Comparison of ENCODE assay signal across 1 cellular context in the genomic region with DNA sequence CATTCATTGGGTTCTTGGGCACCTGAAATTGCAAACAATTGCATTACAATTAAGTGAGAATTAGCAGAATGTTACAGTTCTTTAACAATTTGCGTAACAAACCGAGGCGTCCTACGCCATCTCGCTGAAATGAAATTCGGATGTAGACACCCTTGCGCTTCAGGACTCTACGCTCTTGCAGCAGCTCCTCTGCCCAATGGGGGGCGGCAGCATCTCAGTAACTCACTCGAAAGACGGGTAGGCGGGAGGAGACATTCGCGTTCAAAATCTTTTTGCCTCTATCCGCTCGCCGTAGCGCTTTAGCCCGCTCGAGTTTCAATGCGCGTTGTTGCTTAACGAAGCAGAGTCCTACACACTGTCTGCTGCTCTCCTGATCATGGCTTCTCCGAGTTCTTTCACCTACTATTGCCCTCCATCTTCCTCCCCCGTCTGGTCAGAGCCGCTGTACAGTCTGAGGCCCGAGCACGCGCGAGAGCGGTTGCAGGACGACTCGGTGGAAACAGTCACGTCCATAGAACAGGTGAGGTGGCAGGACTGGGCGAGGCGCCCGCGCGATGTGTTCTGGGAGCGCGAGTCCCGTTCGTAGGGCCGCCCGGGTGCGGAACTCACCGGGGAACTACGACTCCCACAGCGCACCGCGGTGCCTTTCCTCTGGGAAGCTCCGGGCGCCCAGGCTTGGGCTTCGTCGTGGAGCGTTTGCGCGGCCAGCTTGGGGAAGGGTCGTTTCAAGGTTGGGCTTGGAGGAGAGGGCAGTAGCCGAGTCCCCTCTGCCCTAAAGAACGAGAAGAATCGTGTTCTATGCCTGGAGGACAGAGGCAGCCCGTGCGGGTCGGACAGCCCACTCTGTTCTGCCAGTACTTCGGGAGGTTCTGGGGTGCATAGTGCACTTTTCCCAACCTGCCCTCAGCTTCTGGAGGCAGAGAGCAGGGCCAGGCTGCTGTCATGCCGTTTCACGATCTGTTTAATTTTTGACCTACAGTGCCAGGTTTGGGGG.
TF ChIP-seq lines count a peak whose summit lies in the region.

A gene with protein sequence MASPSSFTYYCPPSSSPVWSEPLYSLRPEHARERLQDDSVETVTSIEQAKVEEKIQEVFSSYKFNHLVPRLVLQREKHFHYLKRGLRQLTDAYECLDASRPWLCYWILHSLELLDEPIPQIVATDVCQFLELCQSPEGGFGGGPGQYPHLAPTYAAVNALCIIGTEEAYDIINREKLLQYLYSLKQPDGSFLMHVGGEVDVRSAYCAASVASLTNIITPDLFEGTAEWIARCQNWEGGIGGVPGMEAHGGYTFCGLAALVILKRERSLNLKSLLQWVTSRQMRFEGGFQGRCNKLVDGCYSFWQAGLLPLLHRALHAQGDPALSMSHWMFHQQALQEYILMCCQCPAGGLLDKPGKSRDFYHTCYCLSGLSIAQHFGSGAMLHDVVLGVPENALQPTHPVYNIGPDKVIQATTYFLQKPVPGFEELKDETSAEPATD (plus strand): TSS at position 318 of the 994 bp plus-strand sequence. CDS start 59 bp downstream, at position 377.

TF ChIP-seq in HepG2, 621 proteins besides CTCF, POLR2A, EP300 and RAD21 (continued from another document and continues in another):
- TF ChIP-seq ZNF547 (CRISPR knock-in tag; IDR thresholded peaks at IDR 0.05) = 0 out of 2 replicates have a peak, but pooled peaks have one; percentile 34
- TF ChIP-seq MBNL3 (CRISPR knock-in tag; conservative IDR thresholded peaks at IDR 0.05) = no peak
- no peak for TF ChIP-seq U2AF2 (IDR thresholded peaks at IDR 0.05; ENCODE audit: low read depth, low read length)
- TF ChIP-seq ZNF713 (CRISPR knock-in tag; IDR thresholded peaks at IDR 0.05) = no peak
- TF ChIP-seq ZNF207 (IDR thresholded peaks at IDR 0.05; ENCODE audit: borderline replicate concordance) = no peak
- no peak for TF ChIP-seq SRY (CRISPR knock-in tag; IDR thresholded peaks at IDR 0.05)
- no peak for TF ChIP-seq BHLHE40 (IDR thresholded peaks at IDR 0.05; ENCODE audit: low read length)
- TF ChIP-seq FOXK1 (CRISPR knock-in tag; IDR thresholded peaks at IDR 0.05; ENCODE audit: borderline replicate concordance, low read depth) = peak; percentile 75
- 0 out of 2 replicates have a peak, but pooled peaks have one; percentile 28 for TF ChIP-seq STAT5B (CRISPR knock-in tag; IDR thresholded peaks at IDR 0.05)
- TF ChIP-seq FOXJ3 (CRISPR knock-in tag; IDR thresholded peaks at IDR 0.05; ENCODE audit: borderline replicate concordance) = peak; percentile 35; the same call in 1 of the 2 replicates
- no peak for TF ChIP-seq NFIC (IDR thresholded peaks at IDR 0.05; ENCODE audit: low read length)
- TF ChIP-seq ZFYVE20 (CRISPR knock-in tag; IDR thresholded peaks at IDR 0.05; ENCODE audit: borderline replicate concordance, low read depth) = no peak
- peak; percentile 64; the same call in 1 of the 2 replicates for TF ChIP-seq ZNF224 (CRISPR knock-in tag; IDR thresholded peaks at IDR 0.05)
- TF ChIP-seq KAT7 (CRISPR knock-in tag; IDR thresholded peaks at IDR 0.05; ENCODE audit: borderline replicate concordance) = peak; percentile 66; the same call in 1 of the 2 replicates
- TF ChIP-seq, protein P1, sequence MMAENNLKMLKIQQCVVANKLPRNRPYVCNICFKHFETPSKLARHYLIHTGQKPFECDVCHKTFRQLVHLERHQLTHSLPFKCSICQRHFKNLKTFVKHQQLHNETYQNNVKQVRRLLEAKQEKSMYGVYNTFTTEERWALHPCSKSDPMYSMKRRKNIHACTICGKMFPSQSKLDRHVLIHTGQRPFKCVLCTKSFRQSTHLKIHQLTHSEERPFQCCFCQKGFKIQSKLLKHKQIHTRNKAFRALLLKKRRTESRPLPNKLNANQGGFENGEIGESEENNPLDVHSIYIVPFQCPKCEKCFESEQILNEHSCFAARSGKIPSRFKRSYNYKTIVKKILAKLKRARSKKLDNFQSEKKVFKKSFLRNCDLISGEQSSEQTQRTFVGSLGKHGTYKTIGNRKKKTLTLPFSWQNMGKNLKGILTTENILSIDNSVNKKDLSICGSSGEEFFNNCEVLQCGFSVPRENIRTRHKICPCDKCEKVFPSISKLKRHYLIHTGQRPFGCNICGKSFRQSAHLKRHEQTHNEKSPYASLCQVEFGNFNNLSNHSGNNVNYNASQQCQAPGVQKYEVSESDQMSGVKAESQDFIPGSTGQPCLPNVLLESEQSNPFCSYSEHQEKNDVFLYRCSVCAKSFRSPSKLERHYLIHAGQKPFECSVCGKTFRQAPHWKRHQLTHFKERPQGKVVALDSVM (CRISPR knock-in tag; IDR thresholded peaks at IDR 0.05) = peak; percentile 59; the same call in 1 of the 2 replicates
- TF ChIP-seq FOXP1 (IDR thresholded peaks at IDR 0.05) = no peak
- TF ChIP-seq FOXP1 (CRISPR knock-in tag; IDR thresholded peaks at IDR 0.05) = peak; percentile 3; the same call in 1 of the 2 replicates
- peak; percentile 78 for TF ChIP-seq STAG1 (CRISPR knock-in tag; IDR thresholded peaks at IDR 0.05)
- peak; percentile 74 for TF ChIP-seq ZNF883 (CRISPR knock-in tag; IDR thresholded peaks at IDR 0.05; ENCODE audit: not compliant biosample characterization)
- TF ChIP-seq DPF2 (CRISPR knock-in tag; IDR thresholded peaks at IDR 0.05; ENCODE audit: borderline replicate concordance, low read depth) = no peak
- TF ChIP-seq TCF7 (IDR thresholded peaks at IDR 0.05; ENCODE audit: low read depth) = no peak
- peak; percentile 76 for TF ChIP-seq ZNF12 (CRISPR knock-in tag; IDR thresholded peaks at IDR 0.05)
- TF ChIP-seq MAFG (CRISPR knock-in tag; IDR thresholded peaks at IDR 0.05) = no peak
- TF ChIP-seq KLF9 (CRISPR knock-in tag; IDR thresholded peaks at IDR 0.05; ENCODE audit: low read depth) = no peak
- TF ChIP-seq ZNF780A (CRISPR knock-in tag; IDR thresholded peaks at IDR 0.05) = peak; percentile 88
- TF ChIP-seq PAWR (CRISPR knock-in tag; IDR thresholded peaks at IDR 0.05; ENCODE audit: borderline replicate concordance) = peak; percentile 87; the same call in 1 of the 2 replicates
- TF ChIP-seq, protein P2, sequence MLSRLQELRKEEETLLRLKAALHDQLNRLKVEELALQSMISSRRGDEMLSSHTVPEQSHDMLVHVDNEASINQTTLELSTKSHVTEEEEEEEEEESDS (CRISPR knock-in tag; IDR thresholded peaks at IDR 0.05; ENCODE audit: borderline replicate concordance) = no peak; the same call in 1 of the 2 replicates
- TF ChIP-seq CHCHD3 (CRISPR knock-in tag; IDR thresholded peaks at IDR 0.05) = no peak
- no peak for TF ChIP-seq PBX2 (CRISPR knock-in tag; IDR thresholded peaks at IDR 0.05)
- TF ChIP-seq GATA4 (IDR thresholded peaks at IDR 0.05; ENCODE audit: borderline replicate concordance, low read depth) = peak; percentile 17; the same call in 1 of the 2 replicates
- peak; percentile 67; the same call in 1 of the 2 replicates for TF ChIP-seq ZNF510 (CRISPR knock-in tag; IDR thresholded peaks at IDR 0.05; ENCODE audit: low read depth)
- TF ChIP-seq NFE2 (CRISPR knock-in tag; IDR thresholded peaks at IDR 0.05) = no peak
- no peak for TF ChIP-seq ZNF816 (CRISPR knock-in tag; IDR thresholded peaks at IDR 0.05; ENCODE audit: borderline replicate concordance)
- peak; percentile 91; the same call in 1 of the 2 replicates for TF ChIP-seq MEIS1 (CRISPR knock-in tag; IDR thresholded peaks at IDR 0.05; ENCODE audit: borderline replicate concordance)
- TF ChIP-seq, protein P3, sequence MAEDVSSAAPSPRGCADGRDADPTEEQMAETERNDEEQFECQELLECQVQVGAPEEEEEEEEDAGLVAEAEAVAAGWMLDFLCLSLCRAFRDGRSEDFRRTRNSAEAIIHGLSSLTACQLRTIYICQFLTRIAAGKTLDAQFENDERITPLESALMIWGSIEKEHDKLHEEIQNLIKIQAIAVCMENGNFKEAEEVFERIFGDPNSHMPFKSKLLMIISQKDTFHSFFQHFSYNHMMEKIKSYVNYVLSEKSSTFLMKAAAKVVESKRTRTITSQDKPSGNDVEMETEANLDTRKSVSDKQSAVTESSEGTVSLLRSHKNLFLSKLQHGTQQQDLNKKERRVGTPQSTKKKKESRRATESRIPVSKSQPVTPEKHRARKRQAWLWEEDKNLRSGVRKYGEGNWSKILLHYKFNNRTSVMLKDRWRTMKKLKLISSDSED (CRISPR knock-in tag; IDR thresholded peaks at IDR 0.05) = no peak
- peak; percentile 92; the same call in 1 of the 2 replicates for TF ChIP-seq ZNF619 (CRISPR knock-in tag; IDR thresholded peaks at IDR 0.05)
- TF ChIP-seq ZMAT3 (CRISPR knock-in tag; conservative IDR thresholded peaks at IDR 0.05) = 0 out of 2 replicates have a peak, but pooled peaks have one; percentile 66
- TF ChIP-seq CENPX (CRISPR knock-in tag; IDR thresholded peaks at IDR 0.05) = no peak
- 0 out of 2 replicates have a peak, but pooled peaks have one; percentile 79 for TF ChIP-seq ZSCAN20 (CRISPR knock-in tag; IDR thresholded peaks at IDR 0.05; ENCODE audit: borderline replicate concordance)
- peak in 1 of 2 experiments; percentile 66; a peak in 1 of 4 replicates for TF ChIP-seq KLF16 (CRISPR knock-in tag; IDR thresholded peaks at IDR 0.05)
- TF ChIP-seq TFDP2 (CRISPR knock-in tag; IDR thresholded peaks at IDR 0.05) = peak; percentile 92
- TF ChIP-seq, protein P4, sequence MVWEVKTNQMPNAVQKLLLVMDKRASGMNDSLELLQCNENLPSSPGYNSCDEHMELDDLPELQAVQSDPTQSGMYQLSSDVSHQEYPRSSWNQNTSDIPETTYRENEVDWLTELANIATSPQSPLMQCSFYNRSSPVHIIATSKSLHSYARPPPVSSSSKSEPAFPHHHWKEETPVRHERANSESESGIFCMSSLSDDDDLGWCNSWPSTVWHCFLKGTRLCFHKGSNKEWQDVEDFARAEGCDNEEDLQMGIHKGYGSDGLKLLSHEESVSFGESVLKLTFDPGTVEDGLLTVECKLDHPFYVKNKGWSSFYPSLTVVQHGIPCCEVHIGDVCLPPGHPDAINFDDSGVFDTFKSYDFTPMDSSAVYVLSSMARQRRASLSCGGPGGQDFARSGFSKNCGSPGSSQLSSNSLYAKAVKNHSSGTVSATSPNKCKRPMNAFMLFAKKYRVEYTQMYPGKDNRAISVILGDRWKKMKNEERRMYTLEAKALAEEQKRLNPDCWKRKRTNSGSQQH (CRISPR knock-in tag; IDR thresholded peaks at IDR 0.05; ENCODE audit: low read depth) = peak; percentile 53; the same call in 1 of the 2 replicates
- peak; percentile 67; the same call in 1 of the 2 replicates for TF ChIP-seq ZNF563 (CRISPR knock-in tag; IDR thresholded peaks at IDR 0.05)
- TF ChIP-seq, protein P5, sequence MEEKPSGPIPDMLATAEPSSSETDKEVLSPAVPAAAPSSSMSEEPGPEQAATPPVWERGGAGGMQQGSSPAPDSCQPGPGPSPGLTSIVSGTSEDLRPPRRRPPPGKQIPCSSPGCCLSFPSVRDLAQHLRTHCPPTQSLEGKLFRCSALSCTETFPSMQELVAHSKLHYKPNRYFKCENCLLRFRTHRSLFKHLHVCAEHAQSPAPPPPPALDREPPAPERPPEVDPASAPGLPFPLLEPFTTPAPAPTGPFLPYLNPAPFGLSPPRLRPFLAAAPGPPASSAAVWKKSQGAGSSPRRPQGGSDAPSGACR (CRISPR knock-in tag; IDR thresholded peaks at IDR 0.05) = peak; percentile 94; the same call in 1 of the 2 replicates
- TF ChIP-seq, protein P6, sequence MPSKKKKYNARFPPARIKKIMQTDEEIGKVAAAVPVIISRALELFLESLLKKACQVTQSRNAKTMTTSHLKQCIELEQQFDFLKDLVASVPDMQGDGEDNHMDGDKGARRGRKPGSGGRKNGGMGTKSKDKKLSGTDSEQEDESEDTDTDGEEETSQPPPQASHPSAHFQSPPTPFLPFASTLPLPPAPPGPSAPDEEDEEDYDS (CRISPR knock-in tag; IDR thresholded peaks at IDR 0.05) = peak; percentile 52
- TF ChIP-seq, protein P7, sequence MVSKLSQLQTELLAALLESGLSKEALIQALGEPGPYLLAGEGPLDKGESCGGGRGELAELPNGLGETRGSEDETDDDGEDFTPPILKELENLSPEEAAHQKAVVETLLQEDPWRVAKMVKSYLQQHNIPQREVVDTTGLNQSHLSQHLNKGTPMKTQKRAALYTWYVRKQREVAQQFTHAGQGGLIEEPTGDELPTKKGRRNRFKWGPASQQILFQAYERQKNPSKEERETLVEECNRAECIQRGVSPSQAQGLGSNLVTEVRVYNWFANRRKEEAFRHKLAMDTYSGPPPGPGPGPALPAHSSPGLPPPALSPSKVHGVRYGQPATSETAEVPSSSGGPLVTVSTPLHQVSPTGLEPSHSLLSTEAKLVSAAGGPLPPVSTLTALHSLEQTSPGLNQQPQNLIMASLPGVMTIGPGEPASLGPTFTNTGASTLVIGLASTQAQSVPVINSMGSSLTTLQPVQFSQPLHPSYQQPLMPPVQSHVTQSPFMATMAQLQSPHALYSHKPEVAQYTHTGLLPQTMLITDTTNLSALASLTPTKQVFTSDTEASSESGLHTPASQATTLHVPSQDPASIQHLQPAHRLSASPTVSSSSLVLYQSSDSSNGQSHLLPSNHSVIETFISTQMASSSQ (IDR thresholded peaks at IDR 0.05; ENCODE audit: low read depth) = no peak
- TF ChIP-seq, protein P7 (CRISPR knock-in tag; IDR thresholded peaks at IDR 0.05; ENCODE audit: borderline replicate concordance) = peak; percentile 78; the same call in 1 of the 2 replicates
- 0 out of 2 replicates have a peak, but pooled peaks have one; percentile 16 for TF ChIP-seq RXRB (CRISPR knock-in tag; IDR thresholded peaks at IDR 0.05; ENCODE audit: borderline replicate concordance)
- TF ChIP-seq ZNF629 (CRISPR knock-in tag; conservative IDR thresholded peaks at IDR 0.05) = peak; percentile 38; the same call in 1 of the 2 replicates
